ENCODE assay signal across 8 cellular contexts in genomic region chr19:39969681-39970423, GRCh38. TPM values are rescaled to one million over a fixed set of nuclear protein-coding genes. Genes with fewer than 3 reads are reported as not detected.
DNase-seq lines count a peak whose midpoint lies in the region; ATAC-seq and TF ChIP-seq lines count a peak whose summit lies in the region.

No MANE protein-coding gene starts in this region.

- H3K79me2 ChIP-seq in PC-9 (ENCODE audit: low read depth), result peaks cover 28% of the 10 kb centered on the region

- ATAC-seq in effector memory CD8-positive, alpha-beta T cell (replicated peaks), result no peak
- ATAC-seq in HG03457 (IDR thresholded peaks at IDR 0.05; ENCODE audit: unreplicated experiment), result no peak

- POLR2A ChIA-PET in CD4-positive, alpha-beta memory T cell (lab: Charles Lee; ENCODE audit: partially characterized antibody), result interaction anchor here (0.5 to 4.7 kb wide), 35 partner anchors 9 to 1905 kb away, joined by 3 to 154 read pairs (median 8); partner anchors contain the start of genes DYRK1B, FBL, ZNF546 and ZNF780A
- POLR2A ChIA-PET in PC-9 (lab: Charles Lee; ENCODE audit: unreplicated experiment), result interaction anchor here (0.5 to 0.6 kb wide), 2 partner anchors 48 to 170 kb away, joined by 7 to 9 read pairs; no protein-coding TSS in a partner anchor

- intact Hi-C loops in CD4-positive, alpha-beta memory T cell (cut with micrococcal nuclease), result loop anchor here (1.0 to 5.0 kb wide), 5 partner anchors 17 to 177 kb away; no protein-coding TSS in a partner anchor
- intact Hi-C loops in PC-9 (cut with micrococcal nuclease; ENCODE audit: unreplicated experiment), result no loop called here

- peaks cover 13 to 32% of the 10 kb centered on the region in 2 donors for H3K36me3 Mint-ChIP-seq in CD4-positive, alpha-beta memory T cell
- peaks cover 38% of the 10 kb centered on the region for H3K36me3 Mint-ChIP-seq in effector memory CD8-positive, alpha-beta T cell (ENCODE audit: insufficient read depth)

- no peaks in the 10 kb centered on the region for H3K27me3 ChIP-seq in CD4-positive, alpha-beta memory T cell (ENCODE audit: insufficient read depth, low read length)
- H3K27me3 ChIP-seq in PC-9 (ENCODE audit: insufficient read depth, low read depth), result no peaks in the 10 kb centered on the region
- H3K27me3 ChIP-seq in neutrophil, result peaks cover 37% of the 10 kb centered on the region

- H3K27me3 Mint-ChIP-seq in CD4-positive, alpha-beta memory T cell, result no peaks in the 10 kb centered on the region
- H3K27me3 Mint-ChIP-seq in effector memory CD8-positive, alpha-beta T cell, result no peaks in the 10 kb centered on the region

- H3K27ac ChIP-seq in CD4-positive, alpha-beta memory T cell (ENCODE audit: low read depth, low read length), result peak overlapping the region; percentile 94
- H3K27ac ChIP-seq in PC-9 (peak overlapping the region; percentile 71), neutrophil (peak overlapping the region; percentile 85)

- CTCF ChIA-PET in CD4-positive, alpha-beta memory T cell (lab: Charles Lee; ENCODE audit: partially characterized antibody), result interaction anchor here (0.7 to 4.0 kb wide), 32 partner anchors 9 to 529 kb away, joined by 3 to 151 read pairs (median 11); partner anchors contain the start of genes DYRK1B, FBL, FCGBP and MAP3K10
- CTCF ChIA-PET in PC-9 (lab: Charles Lee), result interaction anchor here (0.7 to 1.4 kb wide), 4 partner anchors 123 to 310 kb away, joined by 3 to 5 read pairs (median 4); partner anchors contain the start of gene FBL

- H3K4me3 Mint-ChIP-seq in CD4-positive, alpha-beta memory T cell, result peak overlapping the region; percentile 94 to 100 (median 96)
- peak overlapping the region; percentile 95 to 96 for H3K4me3 Mint-ChIP-seq in effector memory CD8-positive, alpha-beta T cell

- DNase-seq in CD4-positive, alpha-beta memory T cell, result peak in 2 of 5 donors; percentile 19 to 29
- no peak for DNase-seq in PC-9
- peak in 1 of 3 experiments; percentile 20 for DNase-seq in effector memory CD8-positive, alpha-beta T cell
- DNase-seq in ACHN, result no peak
- DNase-seq in middle frontal gyrus (ENCODE audit: extremely low spot score, low spot score), result no peak
- DNase-seq in NCI-H146 treated with DMSO at 0.1 percent for 48 hours (lab: John Stamatoyannopoulos, UW; ENCODE audit: unreplicated experiment), result no peak

- peak overlapping the region; percentile 91 to 100 (median 99) for H3K27ac Mint-ChIP-seq in CD4-positive, alpha-beta memory T cell
- H3K27ac Mint-ChIP-seq in effector memory CD8-positive, alpha-beta T cell, result peak overlapping the region; percentile 98

- H3K4me3 ChIP-seq in CD4-positive, alpha-beta memory T cell (ENCODE audit: low read length in 2 of 2), result peak overlapping the region; percentile 57 to 63
- H3K4me3 ChIP-seq in PC-9 (peak overlapping the region; percentile 85), neutrophil (ENCODE audit: low read depth in 1 of 2, low read length in 1 of 2) (peak overlapping the region; percentile 56 to 69)

- peak overlapping the region; percentile 93 for H2AFZ ChIP-seq in PC-9

- TF ChIP-seq CTCF in PC-9 (conservative IDR thresholded peaks at IDR 0.05), result no peak
- no peak for TF ChIP-seq CTCF in neutrophil (IDR thresholded peaks at IDR 0.05)

- peaks cover 43% of the 10 kb centered on the region for H3K4me1 ChIP-seq in CD4-positive, alpha-beta memory T cell (ENCODE audit: insufficient read depth, low read length)
- H3K4me1 ChIP-seq in PC-9 (replicated peaks; ENCODE audit: insufficient read depth) (peaks cover 18% of the 10 kb centered on the region), neutrophil (ENCODE audit: control insufficient read depth in 1 of 2, insufficient read depth in 1 of 2, low read depth in 1 of 2, low read length in 1 of 2) (peaks cover 14 to 19% of the 10 kb centered on the region in 2 experiments)

- no peaks in the 10 kb centered on the region for H3K9me2 ChIP-seq in PC-9 (ENCODE audit: insufficient read depth)

- peaks cover 39 to 59% (median 49%) of the 10 kb centered on the region in 4 donors for H3K4me1 Mint-ChIP-seq in CD4-positive, alpha-beta memory T cell
- H3K4me1 Mint-ChIP-seq in effector memory CD8-positive, alpha-beta T cell (ENCODE audit: low read depth in 2 of 2), result peaks cover 37 to 43% of the 10 kb centered on the region in 2 donors

- peaks cover 4% of the 10 kb centered on the region; the same call in 1 of the 2 replicates for H3F3A ChIP-seq in PC-9 (ENCODE audit: insufficient read depth, low read depth)

- in situ Hi-C loops in ACHN (cut with HindIII; ENCODE audit: low pct_ligation_motif_present, low pct_unique_long_range_greater_than_20kb, low sequenced_read_pairs), result no loop called here

- H3K36me3 ChIP-seq in CD4-positive, alpha-beta memory T cell (ENCODE audit: insufficient read depth, low read length), result peaks cover 17% of the 10 kb centered on the region
- H3K36me3 ChIP-seq in PC-9 (ENCODE audit: low read depth), result peaks cover 14% of the 10 kb centered on the region; the same call in 1 of the 2 replicates
- H3K36me3 ChIP-seq in neutrophil, result peaks cover 29% of the 10 kb centered on the region

- H3K9me3 Mint-ChIP-seq in CD4-positive, alpha-beta memory T cell, result no peaks in the 10 kb centered on the region
- H3K9me3 Mint-ChIP-seq in effector memory CD8-positive, alpha-beta T cell, result no peaks in the 10 kb centered on the region

- peak overlapping the region; percentile 85 for H3K4me2 ChIP-seq in PC-9

- no peaks in the 10 kb centered on the region for H3K9me3 ChIP-seq in CD4-positive, alpha-beta memory T cell (ENCODE audit: control insufficient read depth in 1 of 2, low read length in 2 of 2)
- H3K9me3 ChIP-seq in PC-9 (ENCODE audit: insufficient read depth, low read depth) (no peaks in the 10 kb centered on the region), neutrophil (no peaks in the 10 kb centered on the region)

- no TSS peak for BruUV-seq in PC-9 (replicated peaks; lab: Mats Ljungman, UMichigan)

- no peaks in the 10 kb centered on the region for H4K20me1 ChIP-seq in PC-9 (ENCODE audit: insufficient read depth)

RNA-seq across cellular contexts. Expression of gene PSMC4, which starts 1.1 kb away (rescaled TPM):
- 10 to 100 TPM; 53.1 to 56.3 TPM for total RNA-seq in CD4-positive, alpha-beta memory T cell
- polyA plus RNA-seq in CD4-positive, alpha-beta memory T cell, result 100 to 1,000 TPM in 1 of 2 donors, 10 to 100 TPM in 1; 96.4 to 135 TPM
- total RNA-seq in PC-9 (2021), result 82.8 and 110 TPM in 2 replicates

RNA-seq across cellular contexts. Expression of gene ZNF546, which starts 27.0 kb away (rescaled TPM):
- total RNA-seq in CD4-positive, alpha-beta memory T cell, result 10 to 100 TPM; 17.5 to 18.4 TPM
- polyA plus RNA-seq in CD4-positive, alpha-beta memory T cell, result 1 to 10 TPM; 2.9 TPM
- 1.9 and 3.6 TPM in 2 replicates for total RNA-seq in PC-9 (2021)

RNA-seq across cellular contexts. Expression of gene FCGBP, which starts 35.4 kb away (rescaled TPM):
- total RNA-seq in CD4-positive, alpha-beta memory T cell, result 10 to 100 TPM; 74.4 to 79.4 TPM
- polyA plus RNA-seq in CD4-positive, alpha-beta memory T cell, result under 1 TPM; 0.10 to 0.65 TPM
- 5.8 and 9.3 TPM in 2 replicates for total RNA-seq in PC-9 (2021)
